ENCODE assay signal across 16 cellular contexts in the genomic region with DNA sequence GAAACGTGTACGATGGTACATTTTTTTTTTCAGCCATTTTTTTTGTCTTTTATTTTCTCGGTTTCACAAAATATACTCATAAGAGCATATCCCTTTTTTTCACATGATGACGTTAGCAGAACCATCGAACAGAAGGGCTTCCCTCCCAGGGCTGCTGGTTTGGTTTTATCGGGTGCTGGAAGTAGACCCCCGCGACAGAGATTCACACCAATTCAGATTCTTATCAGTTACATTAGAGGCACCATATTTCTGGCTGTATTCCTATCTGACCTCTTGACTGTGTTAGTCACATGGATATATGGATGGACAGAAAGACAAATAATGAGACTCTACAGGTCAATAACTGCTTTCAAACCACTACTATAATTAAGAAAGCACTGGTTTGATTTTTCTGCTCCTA.
"Had no signal": no experiment of that assay in that cellular context is flagged by ENCODE, and none has a peak within 500 bp of the region (broad histone marks: within the 10 kb centered on the region; RNA-seq: fewer than 3 reads in every experiment).

No MANE protein-coding gene starts in this region.

- H3K4me1 ChIP-seq: neural progenitor cell, right lobe of liver had no signal

- H2AFZ ChIP-seq: neural progenitor cell had no signal

- DNase-seq: activated CD4-positive, alpha-beta T cell treated with anti-CD3 and anti-CD28 coated beads, Interleukin-2, amount 50 U/mL, for 4 hours; activated effector memory CD4-positive, alpha-beta T cell treated with anti-CD3 and anti-CD28 coated beads, Interleukin-2, amount 50 U/mL, for 16 hours; effector memory CD8-positive, alpha-beta T cell; foreskin melanocyte; heart left ventricle; immature natural killer cell; right lobe of liver; stimulated activated CD4-positive, alpha-beta T cell treated with anti-CD3 and anti-CD28 coated beads, Interleukin-4, amount 100 ng/mL, for 4 hours; stimulated activated CD8-positive, alpha-beta memory T cell treated with anti-CD3 and anti-CD28 coated beads, Interleukin-4, amount 100 ng/mL, for 48 hours; stomach; upper lobe of right lung had no signal

- H3K36me3 Mint-ChIP-seq: immature natural killer cell, neural progenitor cell had no signal

- H3K4me2 ChIP-seq: neural progenitor cell, smooth muscle cell had no signal

- H3K27me3 ChIP-seq: heart left ventricle, neural progenitor cell, right lobe of liver, stomach, upper lobe of right lung had no signal

- ATAC-seq: activated CD4-positive, CD25-positive, alpha-beta regulatory T cell treated with anti-CD3 and anti-CD28 coated beads, Interleukin-2, amount 50 U/mL, for 24 hours; effector memory CD8-positive, alpha-beta T cell; right lobe of liver; upper lobe of right lung had no signal

- H3K4me3 Mint-ChIP-seq: effector memory CD8-positive, alpha-beta T cell; neural progenitor cell had no signal

- H3K9me3 Mint-ChIP-seq: effector memory CD8-positive, alpha-beta T cell had no signal

- H3K27ac Mint-ChIP-seq: effector memory CD8-positive, alpha-beta T cell; immature natural killer cell; neural progenitor cell had no signal

- H3K4me3 ChIP-seq: heart left ventricle, neural progenitor cell, right lobe of liver, smooth muscle cell, stomach, thoracic aorta, upper lobe of right lung had no signal

- H3K36me3 ChIP-seq: heart left ventricle, neural progenitor cell, right lobe of liver, stomach, thoracic aorta, upper lobe of right lung had no signal

- H3K27ac ChIP-seq: epithelial cell of prostate, heart left ventricle, neural progenitor cell, right lobe of liver, stomach, thoracic aorta, upper lobe of right lung had no signal
